8 cellular contexts compared by ENCODE assay signal in genomic region chr17:41811549-41812175, GRCh38. TPM values are rescaled to one million over a fixed set of nuclear protein-coding genes. Genes with fewer than 3 reads are reported as not detected.
DNase-seq lines count a peak whose midpoint lies in the region; ATAC-seq, FAIRE-seq and TF ChIP-seq lines count a peak whose summit lies in the region.

P3H4 (minus strand) TSS chr17:41811949; CDS start chr17:41811915, 34 bp downstream.

- ATAC-seq in HG02678 (IDR thresholded peaks at IDR 0.05; ENCODE audit: unreplicated experiment), result peak; percentile 64
- ATAC-seq in HG02840 (IDR thresholded peaks at IDR 0.05; ENCODE audit: low FRiP score, unreplicated experiment), result no peak

- H3K4me1 ChIP-seq in kidney (ENCODE audit: control insufficient read depth in 1 of 2, insufficient read depth in 1 of 2, low read depth in 1 of 2, low read length in 2 of 2), result peaks cover 13 to 23% of the 10 kb centered on the region in 2 donors

- peak within 1 kb of the TSS; percentile 59 to 74 for H3K4me3 ChIP-seq in kidney (ENCODE audit: low read length in 2 of 2)

- DNase-seq in EL (peak; percentile 80), NCI-H2196 (lab: John Stamatoyannopoulos, UW; ENCODE audit: unreplicated experiment) (peak; percentile 54), cerebellum (ENCODE audit: low spot score) (peak; percentile 87), kidney (peak; percentile 93)
- DNase-seq in activated CD4-positive, CD25-positive, alpha-beta regulatory T cell treated with anti-CD3 and anti-CD28 coated beads, Interleukin-2, amount 50 U/mL, for 72 hours, result peak; percentile 66
- DNase-seq in stimulated activated CD4-positive, alpha-beta T cell treated with anti-CD3 and anti-CD28 coated beads, Interleukin-12 subunit alpha, Interleukin-12 subunit beta, amount 100 ng/mL, for 48 hours (ENCODE audit: low read depth in 2 of 3, low spot score in 1 of 3), result peak; percentile 46 to 63 (median 49)

- intact Hi-C loops in kidney (cut with DNase I), result no loop called here

- peak within 1 kb of the TSS; percentile 25 to 58 for H3K9ac ChIP-seq in kidney (ENCODE audit: low read length in 2 of 2)

- no peaks in the 10 kb centered on the region for H3K36me3 ChIP-seq in kidney (ENCODE audit: control insufficient read depth in 1 of 2, insufficient read depth in 2 of 2, low read length in 2 of 2)

- peak within 1 kb of the TSS; percentile 28 to 57 for H3K27ac ChIP-seq in kidney (ENCODE audit: low read depth in 2 of 2, low read length in 2 of 2)

- no peak for FAIRE-seq in kidney (lab: Jason Lieb, UNC)

- H3K9me3 ChIP-seq in kidney (ENCODE audit: control insufficient read depth in 1 of 2, low read length in 2 of 2), result no peaks in the 10 kb centered on the region

- TF ChIP-seq CTCF in kidney (IDR thresholded peaks at IDR 0.05; ENCODE audit: borderline replicate concordance, extremely low read depth, insufficient read depth), result peak; percentile 73

RNA-seq across cellular contexts. Expression of gene P3H4, which starts in this region (rescaled TPM):
- total RNA-seq in cerebellum, result 17.1 TPM
- total RNA-seq in kidney, result 13.6 TPM
- polyA plus RNA-seq in kidney (ENCODE audit: insufficient read depth, low read depth, low replicate concordance), result 13.7 TPM
